Comparison of ENCODE assay signal across 1 cellular context in genomic region chr5:171397190-171397589, GRCh38.
TF ChIP-seq lines count a peak whose summit lies in the region.

No MANE protein-coding gene starts in this region.

TF ChIP-seq in GM23338, 12 proteins besides CTCF, POLR2A, EP300 and RAD21:
- TF ChIP-seq, protein P1, sequence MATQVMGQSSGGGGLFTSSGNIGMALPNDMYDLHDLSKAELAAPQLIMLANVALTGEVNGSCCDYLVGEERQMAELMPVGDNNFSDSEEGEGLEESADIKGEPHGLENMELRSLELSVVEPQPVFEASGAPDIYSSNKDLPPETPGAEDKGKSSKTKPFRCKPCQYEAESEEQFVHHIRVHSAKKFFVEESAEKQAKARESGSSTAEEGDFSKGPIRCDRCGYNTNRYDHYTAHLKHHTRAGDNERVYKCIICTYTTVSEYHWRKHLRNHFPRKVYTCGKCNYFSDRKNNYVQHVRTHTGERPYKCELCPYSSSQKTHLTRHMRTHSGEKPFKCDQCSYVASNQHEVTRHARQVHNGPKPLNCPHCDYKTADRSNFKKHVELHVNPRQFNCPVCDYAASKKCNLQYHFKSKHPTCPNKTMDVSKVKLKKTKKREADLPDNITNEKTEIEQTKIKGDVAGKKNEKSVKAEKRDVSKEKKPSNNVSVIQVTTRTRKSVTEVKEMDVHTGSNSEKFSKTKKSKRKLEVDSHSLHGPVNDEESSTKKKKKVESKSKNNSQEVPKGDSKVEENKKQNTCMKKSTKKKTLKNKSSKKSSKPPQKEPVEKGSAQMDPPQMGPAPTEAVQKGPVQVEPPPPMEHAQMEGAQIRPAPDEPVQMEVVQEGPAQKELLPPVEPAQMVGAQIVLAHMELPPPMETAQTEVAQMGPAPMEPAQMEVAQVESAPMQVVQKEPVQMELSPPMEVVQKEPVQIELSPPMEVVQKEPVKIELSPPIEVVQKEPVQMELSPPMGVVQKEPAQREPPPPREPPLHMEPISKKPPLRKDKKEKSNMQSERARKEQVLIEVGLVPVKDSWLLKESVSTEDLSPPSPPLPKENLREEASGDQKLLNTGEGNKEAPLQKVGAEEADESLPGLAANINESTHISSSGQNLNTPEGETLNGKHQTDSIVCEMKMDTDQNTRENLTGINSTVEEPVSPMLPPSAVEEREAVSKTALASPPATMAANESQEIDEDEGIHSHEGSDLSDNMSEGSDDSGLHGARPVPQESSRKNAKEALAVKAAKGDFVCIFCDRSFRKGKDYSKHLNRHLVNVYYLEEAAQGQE (IDR thresholded peaks at IDR 0.05; ENCODE audit: unreplicated experiment): no peak
- no peak for TF ChIP-seq JUNB (IDR thresholded peaks at IDR 0.05; ENCODE audit: unreplicated experiment)
- TF ChIP-seq ZNF331 (CRISPR knock-in tag; IDR thresholded peaks at IDR 0.05; ENCODE audit: low read depth): no peak
- no peak for TF ChIP-seq POLR2AphosphoS5 (IDR thresholded peaks at IDR 0.05; ENCODE audit: low read depth)
